Comparison of ENCODE assay signal across 9 cellular contexts in genomic region chr21:33232640-33233039, GRCh38. TPM values are rescaled to one million over a fixed set of nuclear protein-coding genes. Genes with fewer than 3 reads are reported as not detected.
A peak's percentile ranks its signal among the peaks of the same experiment; 100 is the strongest.
DNase-seq lines count a peak whose midpoint lies in the region; ATAC-seq lines count a peak whose summit lies in the region.
"Had no signal": no experiment of that assay in that cellular context is flagged by ENCODE, and none has a peak within 500 bp of the region (broad histone marks: within the 10 kb centered on the region; RNA-seq: fewer than 3 reads in every experiment).

No MANE protein-coding gene starts in this region.

- H4K20me1 ChIP-seq in BLaER1 treated with 17β-estradiol and CSF1 and Interleukin-3, amounts not matched to agents 10 nM and 100 nM: peaks cover 10 to 57% (median 41%) of the 10 kb centered on the region in 11 experiments; a peak in 19 of 22 replicates

- H3K27ac ChIP-seq in BLaER1 treated with 17β-estradiol and CSF1 and Interleukin-3, amounts not matched to agents 10 nM and 100 nM: peak overlapping the region in 8 of 11 experiments; percentile 14 to 100 (median 98); a peak in 12 of 22 replicates

- H3K27me3 ChIP-seq in BLaER1 treated with 17β-estradiol and CSF1 and Interleukin-3, amounts not matched to agents 10 nM and 100 nM: no peaks in the 10 kb centered on the region
- no peaks in the 10 kb centered on the region for H3K27me3 ChIP-seq in HAP-1 (ENCODE audit: low read depth)

- H3K36me3 ChIP-seq in BLaER1 treated with 17β-estradiol and CSF1 and Interleukin-3, amounts not matched to agents 10 nM and 100 nM: peaks cover 11 to 63% (median 42%) of the 10 kb centered on the region in 11 experiments; a peak in 21 of 22 replicates
- H3K36me3 ChIP-seq in HAP-1 (replicated peaks): no peaks in the 10 kb centered on the region

- no peaks in the 10 kb centered on the region for H3K9me3 Mint-ChIP-seq in activated CD4-positive, alpha-beta memory T cell treated with anti-CD3 and anti-CD28 coated beads for 36 hours

- CTCF ChIA-PET in activated CD4-positive, alpha-beta memory T cell treated with anti-CD3 and anti-CD28 coated beads for 36 hours (lab: Charles Lee): interaction anchor here (0.9 to 1.1 kb wide), 4 partner anchors 19 to 131 kb away, joined by 3 read pairs; no protein-coding TSS in a partner anchor

- no peaks in the 10 kb centered on the region for H3K9me3 ChIP-seq in BLaER1 treated with 17β-estradiol and CSF1 and Interleukin-3, amounts not matched to agents 10 nM and 100 nM (replicated peaks in 1 of 11)
- H3K9me3 ChIP-seq in HAP-1: no peaks in the 10 kb centered on the region

- peaks cover 35 to 80% (median 68%) of the 10 kb centered on the region in 10 experiments for H3K4me1 ChIP-seq in BLaER1 treated with 17β-estradiol and CSF1 and Interleukin-3, amounts not matched to agents 10 nM and 100 nM
- peaks cover 18% of the 10 kb centered on the region for H3K4me1 ChIP-seq in HAP-1

- H3K27ac Mint-ChIP-seq in activated CD4-positive, alpha-beta memory T cell treated with anti-CD3 and anti-CD28 coated beads for 36 hours: peak overlapping the region; percentile 50

- H3K36me3 Mint-ChIP-seq in activated CD4-positive, alpha-beta memory T cell treated with anti-CD3 and anti-CD28 coated beads for 36 hours: peaks cover 23% of the 10 kb centered on the region

- H3K4me3 Mint-ChIP-seq in activated CD4-positive, alpha-beta memory T cell treated with anti-CD3 and anti-CD28 coated beads for 36 hours: peak overlapping the region; percentile 50

- H3K9ac ChIP-seq in BLaER1 treated with 17β-estradiol and CSF1 and Interleukin-3, amounts not matched to agents 10 nM and 100 nM: peak overlapping the region in 7 of 11 experiments; percentile 92 to 100 (median 99); a peak in 13 of 22 replicates

- H3K4me2 ChIP-seq in BLaER1 treated with 17β-estradiol and CSF1 and Interleukin-3, amounts not matched to agents 10 nM and 100 nM: peak overlapping the region; percentile 77 to 100 (median 95); a peak in 21 of 22 replicates

- POLR2A ChIA-PET in activated CD4-positive, alpha-beta memory T cell treated with anti-CD3 and anti-CD28 coated beads for 36 hours (lab: Charles Lee): no interaction called here

- no peak for ATAC-seq in GM21529 (IDR thresholded peaks at IDR 0.05; ENCODE audit: unreplicated experiment)
- ATAC-seq in HG03378 (IDR thresholded peaks at IDR 0.05; ENCODE audit: unreplicated experiment): no peak

- H3K4me1 Mint-ChIP-seq in activated CD4-positive, alpha-beta memory T cell treated with anti-CD3 and anti-CD28 coated beads for 36 hours (ENCODE audit: low read depth): peaks cover 67% of the 10 kb centered on the region

- peak overlapping the region in 6 of 10 experiments; percentile 72 to 99 (median 92); a peak in 12 of 20 replicates for H3K4me3 ChIP-seq in BLaER1 treated with 17β-estradiol and CSF1 and Interleukin-3, amounts not matched to agents 10 nM and 100 nM
- H3K4me3 ChIP-seq in GM08714 (ENCODE audit: low read length): peak overlapping the region; percentile 94
- no peak overlapping the region for H3K4me3 ChIP-seq in HAP-1

- intact Hi-C loops in activated CD4-positive, alpha-beta memory T cell treated with anti-CD3 and anti-CD28 coated beads for 36 hours (cut with micrococcal nuclease): no loop called here

- in situ Hi-C loops in HAP-1 (cut with MboI; ENCODE audit: low sequenced_read_pairs): no loop called here

- H3K27me3 Mint-ChIP-seq in activated CD4-positive, alpha-beta memory T cell treated with anti-CD3 and anti-CD28 coated beads for 36 hours: no peaks in the 10 kb centered on the region

- DNase-seq in activated CD4-positive, alpha-beta memory T cell treated with anti-CD3 and anti-CD28 coated beads for 36 hours: no peak
- DNase-seq in left kidney (ENCODE audit: low read depth, low spot score) (peak; percentile 41), HAP-1 (ENCODE audit: low spot score in 2 of 2) (no peak), NCI-H187 (lab: John Stamatoyannopoulos, UW) (no peak)
- DNase-seq: HCEC 1CT had no signal

RNA-seq across cellular contexts. Expression of gene IFNAR2, which starts 2.9 kb away (rescaled TPM):
- total RNA-seq in activated CD4-positive, alpha-beta memory T cell treated with anti-CD3 and anti-CD28 coated beads for 36 hours: 10 to 100 TPM; 29.9 to 30.1 TPM

RNA-seq across cellular contexts. Expression of gene IL10RB, which starts 33.5 kb away (rescaled TPM):
- total RNA-seq in activated CD4-positive, alpha-beta memory T cell treated with anti-CD3 and anti-CD28 coated beads for 36 hours: 10 to 100 TPM; 31.3 to 32.5 TPM
